Comparison of ENCODE assay signal across 1 cellular context in genomic region chr1:3170566-3171453, GRCh38.
TF ChIP-seq lines count a peak whose summit lies in the region.

No MANE protein-coding gene starts in this region.

TF ChIP-seq in HepG2, 621 proteins besides CTCF, POLR2A, EP300 and RAD21 (continued from another document and continues in another):
- TF ChIP-seq BRF2 (CRISPR knock-in tag; IDR thresholded peaks at IDR 0.05) (no peak), HOXA7 (CRISPR knock-in tag; IDR thresholded peaks at IDR 0.05) (no peak), NR2F6 (IDR thresholded peaks at IDR 0.05) (no peak), NR2F6 (CRISPR knock-in tag; IDR thresholded peaks at IDR 0.05) (no peak), ZNF512 (CRISPR knock-in tag; IDR thresholded peaks at IDR 0.05) (no peak), KDM5A (IDR thresholded peaks at IDR 0.05; ENCODE audit: borderline replicate concordance, low read length) (no peak), SUZ12 (IDR thresholded peaks at IDR 0.05; ENCODE audit: low read depth, low read length) (no peak), HIVEP1 (CRISPR knock-in tag; IDR thresholded peaks at IDR 0.05) (no peak), EHMT2 (IDR thresholded peaks at IDR 0.05; ENCODE audit: borderline replicate concordance, low read depth, low read length) (no peak), ZNF44 (CRISPR knock-in tag; IDR thresholded peaks at IDR 0.05) (no peak), PTBP1 (IDR thresholded peaks at IDR 0.05; ENCODE audit: low read depth, low read length, poor library complexity, severe bottlenecking) (no peak), MEIS2 (CRISPR knock-in tag; IDR thresholded peaks at IDR 0.05) (no peak), SMAD1 (CRISPR knock-in tag; IDR thresholded peaks at IDR 0.05; ENCODE audit: borderline replicate concordance, low read depth) (0 out of 2 replicates have a peak, but pooled peaks have one; percentile 40), ZNF75D (CRISPR knock-in tag; IDR thresholded peaks at IDR 0.05; ENCODE audit: borderline replicate concordance) (no peak), NFYB (CRISPR knock-in tag; IDR thresholded peaks at IDR 0.05) (no peak), TOE1 (CRISPR knock-in tag; IDR thresholded peaks at IDR 0.05) (no peak), ZNF724P (CRISPR knock-in tag; IDR thresholded peaks at IDR 0.05; ENCODE audit: borderline replicate concordance) (no peak), ATF7 (IDR thresholded peaks at IDR 0.05) (no peak), ATF7 (CRISPR knock-in tag; IDR thresholded peaks at IDR 0.05) (no peak), SOX5 (CRISPR knock-in tag; IDR thresholded peaks at IDR 0.05; ENCODE audit: borderline replicate concordance) (no peak), THAP7 (CRISPR knock-in tag; IDR thresholded peaks at IDR 0.05) (no peak), SIX1 (CRISPR knock-in tag; IDR thresholded peaks at IDR 0.05; ENCODE audit: borderline replicate concordance) (no peak), ZNF660 (CRISPR knock-in tag; IDR thresholded peaks at IDR 0.05; ENCODE audit: borderline replicate concordance, low read depth) (no peak), CBX5 (CRISPR knock-in tag; IDR thresholded peaks at IDR 0.05; ENCODE audit: borderline replicate concordance) (no peak), TAF15 (IDR thresholded peaks at IDR 0.05; ENCODE audit: low read depth, low read length, poor library complexity, severe bottlenecking) (no peak), NFE2 (CRISPR knock-in tag; IDR thresholded peaks at IDR 0.05) (no peak), HOXD1 (CRISPR knock-in tag; IDR thresholded peaks at IDR 0.05) (no peak), HMG20A (CRISPR knock-in tag; IDR thresholded peaks at IDR 0.05; ENCODE audit: borderline replicate concordance) (no peak), ZSCAN30 (CRISPR knock-in tag; IDR thresholded peaks at IDR 0.05) (no peak), RAD51 (IDR thresholded peaks at IDR 0.05; ENCODE audit: borderline replicate concordance) (no peak), PAF1 (CRISPR knock-in tag; IDR thresholded peaks at IDR 0.05) (no peak), GPBP1L1 (CRISPR knock-in tag; IDR thresholded peaks at IDR 0.05) (no peak), ASH2L (IDR thresholded peaks at IDR 0.05; ENCODE audit: insufficient read length, low read depth, low read length) (no peak), ZSCAN31 (CRISPR knock-in tag; IDR thresholded peaks at IDR 0.05; ENCODE audit: low read depth) (0 out of 2 replicates have a peak, but pooled peaks have one; percentile 2), KDM5B (CRISPR knock-in tag; IDR thresholded peaks at IDR 0.05; ENCODE audit: borderline replicate concordance) (no peak), ZNF225 (CRISPR knock-in tag; IDR thresholded peaks at IDR 0.05) (peak; percentile 42; the same call in 1 of the 2 replicates), HHEX (CRISPR knock-in tag; IDR thresholded peaks at IDR 0.05) (no peak), ZNF816 (CRISPR knock-in tag; IDR thresholded peaks at IDR 0.05; ENCODE audit: borderline replicate concordance) (no peak), ZNF790 (CRISPR knock-in tag; IDR thresholded peaks at IDR 0.05; ENCODE audit: borderline replicate concordance) (no peak), SAP130 (CRISPR knock-in tag; IDR thresholded peaks at IDR 0.05; ENCODE audit: low read depth) (peak; percentile 28), REPIN1 (CRISPR knock-in tag; IDR thresholded peaks at IDR 0.05; ENCODE audit: borderline replicate concordance, low read depth) (no peak), ZNF850 (CRISPR knock-in tag; conservative IDR thresholded peaks at IDR 0.05) (no peak), ELK4 (CRISPR knock-in tag; IDR thresholded peaks at IDR 0.05; ENCODE audit: borderline replicate concordance) (no peak), SP1 (IDR thresholded peaks at IDR 0.05) (no peak), SP1 (CRISPR knock-in tag; IDR thresholded peaks at IDR 0.05) (peak; percentile 49), ZFP1 (CRISPR knock-in tag; IDR thresholded peaks at IDR 0.05) (no peak), ZNF253 (CRISPR knock-in tag; IDR thresholded peaks at IDR 0.05; ENCODE audit: borderline replicate concordance) (no peak), ZNF770 (CRISPR knock-in tag; IDR thresholded peaks at IDR 0.05) (peak; percentile 82), HNF4G (IDR thresholded peaks at IDR 0.05; ENCODE audit: borderline replicate concordance, low read depth, low read length) (peak; percentile 50), HNF4G (CRISPR knock-in tag; IDR thresholded peaks at IDR 0.05; ENCODE audit: borderline replicate concordance, low read depth) (0 out of 2 replicates have a peak, but pooled peaks have one; percentile 11), PATZ1 (CRISPR knock-in tag; IDR thresholded peaks at IDR 0.05) (peak; percentile 78), ZNF652 (CRISPR knock-in tag; IDR thresholded peaks at IDR 0.05; ENCODE audit: borderline replicate concordance, low read depth) (peak; percentile 91), FIP1L1 (IDR thresholded peaks at IDR 0.05; ENCODE audit: borderline replicate concordance, insufficient read depth, low read depth, low read length) (no peak), THRA (CRISPR knock-in tag; IDR thresholded peaks at IDR 0.05; ENCODE audit: borderline replicate concordance) (no peak), ZNF572 (CRISPR knock-in tag; IDR thresholded peaks at IDR 0.05) (no peak), ZNF7 (CRISPR knock-in tag; IDR thresholded peaks at IDR 0.05) (no peak), TCF12 (IDR thresholded peaks at IDR 0.05) (no peak), TCF12 (CRISPR knock-in tag; IDR thresholded peaks at IDR 0.05) (no peak), KLF6 (CRISPR knock-in tag; IDR thresholded peaks at IDR 0.05) (no peak), RFXANK (CRISPR knock-in tag; IDR thresholded peaks at IDR 0.05) (no peak), RNF219 (CRISPR knock-in tag; IDR thresholded peaks at IDR 0.05) (no peak), PCBP1 (IDR thresholded peaks at IDR 0.05; ENCODE audit: borderline replicate concordance, low read depth, low read length) (no peak)
